In genomic region chr3:13066236-13066635, GRCh38 we compare ENCODE assay signal across 20 cellular contexts. TPM values are rescaled to one million over a fixed set of nuclear protein-coding genes. Genes with fewer than 3 reads are reported as not detected.
DNase-seq lines count a peak whose midpoint lies in the region; ATAC-seq lines count a peak whose summit lies in the region.
"Had no signal": no experiment of that assay in that cellular context is flagged by ENCODE, and none has a peak within 500 bp of the region (broad histone marks: within the 10 kb centered on the region; RNA-seq: fewer than 3 reads in every experiment).

No MANE protein-coding gene starts in this region.

- no peaks in the 10 kb centered on the region for H3K27me3 Mint-ChIP-seq in T-helper 1 cell treated with Interleukin-12 subunit alpha and Interleukin-12 subunit beta and Interleukin-4 antibody, amounts not matched to agents 30 μg/mL and 1 μg/mL, for 36 hours (ENCODE audit: low read depth)

- H3K27ac ChIP-seq in cingulate gyrus (ENCODE audit: low read depth, low read length): peak overlapping the region; percentile 2
- H3K27ac ChIP-seq in GM23248: no peak overlapping the region
- H3K27ac ChIP-seq: 22Rv1, cardiac muscle cell, psoas muscle, tibial artery had no signal

- peak overlapping the region; percentile 18 for H3K27ac Mint-ChIP-seq in T-helper 1 cell treated with Interleukin-12 subunit alpha and Interleukin-12 subunit beta and Interleukin-4 antibody, amounts not matched to agents 30 μg/mL and 1 μg/mL, for 36 hours
- H3K27ac Mint-ChIP-seq in stimulated activated effector memory CD8-positive, alpha-beta T cell treated with anti-CD3 and anti-CD28 coated beads, Interleukin-12 subunit alpha, Interleukin-12 subunit beta, amount 100 ng/mL, for 72 hours: peak overlapping the region; percentile 95
- H3K27ac Mint-ChIP-seq: nephron had no signal

- peaks cover 7% of the 10 kb centered on the region for H3K36me3 Mint-ChIP-seq in T-helper 1 cell treated with Interleukin-12 subunit alpha and Interleukin-12 subunit beta and Interleukin-4 antibody, amounts not matched to agents 30 μg/mL and 1 μg/mL, for 36 hours (ENCODE audit: low read depth)
- peaks cover 15% of the 10 kb centered on the region for H3K36me3 Mint-ChIP-seq in stimulated activated effector memory CD8-positive, alpha-beta T cell treated with anti-CD3 and anti-CD28 coated beads, Interleukin-12 subunit alpha, Interleukin-12 subunit beta, amount 100 ng/mL, for 72 hours

- H3K4me2 ChIP-seq in GM23248 (ENCODE audit: unreplicated experiment): no peak overlapping the region

- peaks cover 3% of the 10 kb centered on the region; the same call in 1 of the 2 replicates for H3K27me3 ChIP-seq in GM23248 (replicated peaks; ENCODE audit: insufficient read depth)
- H3K27me3 ChIP-seq: tibial artery had no signal

- no peak overlapping the region for H3K4me3 ChIP-seq in GM23248
- H3K4me3 ChIP-seq: cardiac muscle cell, psoas muscle, tibial artery had no signal

- WGBS in GM23248 (ENCODE audit: low coverage in 1 of 2, low lambda C conversion rate in 2 of 2, missing lambda C conversion rate in 2 of 2), 2 experiments: 84 to 88% methylated on average over 11 of the region's 11 CpGs

- no peaks in the 10 kb centered on the region for H3F3A ChIP-seq in GM23248 (ENCODE audit: insufficient read depth)

- H3K4me3 Mint-ChIP-seq in T-helper 1 cell treated with Interleukin-12 subunit alpha and Interleukin-12 subunit beta and Interleukin-4 antibody, amounts not matched to agents 30 μg/mL and 1 μg/mL, for 36 hours: no peak overlapping the region
- peak overlapping the region; percentile 11 for H3K4me3 Mint-ChIP-seq in stimulated activated effector memory CD8-positive, alpha-beta T cell treated with anti-CD3 and anti-CD28 coated beads, Interleukin-12 subunit alpha, Interleukin-12 subunit beta, amount 100 ng/mL, for 72 hours
- H3K4me3 Mint-ChIP-seq: nephron had no signal

- DNase-seq in T-helper 1 cell (no peak), MV-4-11 (lab: John Stamatoyannopoulos, UW) (peak; percentile 25), GM23248 (no peak), NOMO-1 treated with dmso at 0.1 percent for 144 hours (lab: John Stamatoyannopoulos, UW; ENCODE audit: unreplicated experiment) (no peak), NCI-H1930 (lab: John Stamatoyannopoulos, UW) (no peak)
- DNase-seq in stimulated activated effector memory CD8-positive, alpha-beta T cell treated with anti-CD3 and anti-CD28 coated beads, Interleukin-12 subunit alpha, Interleukin-12 subunit beta, amount 100 ng/mL, for 72 hours (ENCODE audit: low spot score in 2 of 2): no peak
- DNase-seq: AML-193; Calu3; left cardiac atrium; NCI-H1092 treated with DMSO at 0.1 percent for 48 hours; NCI-H2081; NK-92 treated with Interleukin-12 subunit alpha and Interleukin-12 subunit beta, amount 100 ng/mL, for 24 hours; psoas muscle; tibial artery had no signal

- no peaks in the 10 kb centered on the region for H3K9me2 ChIP-seq in GM23248 (ENCODE audit: insufficient read depth)

- H3K36me3 ChIP-seq in GM23248 (ENCODE audit: low read depth): no peaks in the 10 kb centered on the region
- H3K36me3 ChIP-seq: cardiac muscle cell, tibial artery had no signal

- in situ Hi-C loops in GM23248 (cut with MboI): no loop called here

- H3K9ac ChIP-seq in GM23248: no peak overlapping the region

- no peaks in the 10 kb centered on the region for H3K4me1 ChIP-seq in GM23248 (ENCODE audit: insufficient read depth)
- H3K4me1 ChIP-seq: psoas muscle had no signal

- H3K79me2 ChIP-seq in GM23248 (ENCODE audit: insufficient read depth): no peaks in the 10 kb centered on the region

- no peaks in the 10 kb centered on the region for H4K20me1 ChIP-seq in GM23248 (ENCODE audit: insufficient read depth)

- no peaks in the 10 kb centered on the region for H3K9me3 Mint-ChIP-seq in T-helper 1 cell treated with Interleukin-12 subunit alpha and Interleukin-12 subunit beta and Interleukin-4 antibody, amounts not matched to agents 30 μg/mL and 1 μg/mL, for 36 hours
- no peaks in the 10 kb centered on the region for H3K9me3 Mint-ChIP-seq in stimulated activated effector memory CD8-positive, alpha-beta T cell treated with anti-CD3 and anti-CD28 coated beads, Interleukin-12 subunit alpha, Interleukin-12 subunit beta, amount 100 ng/mL, for 72 hours
- H3K9me3 Mint-ChIP-seq: nephron had no signal

- no peak overlapping the region for H2AFZ ChIP-seq in GM23248

- H3K4me1 Mint-ChIP-seq in T-helper 1 cell treated with Interleukin-12 subunit alpha and Interleukin-12 subunit beta and Interleukin-4 antibody, amounts not matched to agents 30 μg/mL and 1 μg/mL, for 36 hours (ENCODE audit: low read depth): peaks cover 36% of the 10 kb centered on the region
- peaks cover 55% of the 10 kb centered on the region for H3K4me1 Mint-ChIP-seq in stimulated activated effector memory CD8-positive, alpha-beta T cell treated with anti-CD3 and anti-CD28 coated beads, Interleukin-12 subunit alpha, Interleukin-12 subunit beta, amount 100 ng/mL, for 72 hours

- ATAC-seq in stimulated activated effector memory CD8-positive, alpha-beta T cell treated with anti-CD3 and anti-CD28 coated beads, Interleukin-12 subunit alpha, Interleukin-12 subunit beta, amount 100 ng/mL, for 72 hours: no peak
- ATAC-seq: left cardiac atrium, Panc1, psoas muscle had no signal

- H3K9me3 ChIP-seq in GM23248 (ENCODE audit: low read depth): no peaks in the 10 kb centered on the region
- H3K9me3 ChIP-seq: psoas muscle, tibial artery had no signal

RNA-seq across cellular contexts. Expression of gene IQSEC1, which starts 7.0 kb away (rescaled TPM):
- total RNA-seq in GM23248 (2014; rRNA removed; shearing (Covaris generic)): 21.2 and 21.6 TPM in 2 replicates
- 5.1 and 5.2 TPM in 2 replicates for polyA plus RNA-seq in GM23248 (2016; fragmentation: Nextera tagmentation; extraction: Ambion mirVana)
